ENCODE assay signal across 20 cellular contexts in the genomic region with DNA sequence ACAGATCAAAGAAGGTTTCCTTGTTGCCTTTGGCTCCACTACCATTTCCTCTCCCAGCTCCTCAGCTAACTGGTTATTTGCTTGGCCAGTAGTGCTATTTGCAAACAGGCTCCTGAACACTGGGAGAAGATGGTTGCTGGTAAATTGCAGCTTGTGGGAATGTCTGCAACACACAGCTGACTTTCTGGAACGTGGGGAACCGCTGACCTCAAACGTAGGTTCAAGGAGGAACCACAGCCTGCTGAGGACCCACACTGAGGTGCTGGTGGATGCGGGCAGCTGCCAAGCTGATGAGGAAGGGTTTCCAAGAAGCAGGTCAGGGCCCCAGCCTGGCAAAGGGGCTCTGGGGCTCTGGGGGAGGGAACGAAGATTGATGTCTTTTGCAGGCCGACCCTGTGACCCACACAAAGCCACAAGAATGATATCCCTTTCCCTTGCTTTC. TPM values are rescaled to one million over a fixed set of nuclear protein-coding genes. Genes with fewer than 3 reads are reported as not detected.
DNase-seq lines count a peak whose midpoint lies in the region; TF ChIP-seq lines count a peak whose summit lies in the region.
"Had no signal": no experiment of that assay in that cellular context is flagged by ENCODE, and none has a peak within 500 bp of the region (broad histone marks: within the 10 kb centered on the region; RNA-seq: fewer than 3 reads in every experiment).

No MANE protein-coding gene starts in this region.

- H3K4me3 Mint-ChIP-seq in nephron progenitor cell, result no peak overlapping the region
- no peak overlapping the region for H3K4me3 Mint-ChIP-seq in HFFc6
- H3K4me3 Mint-ChIP-seq: activated CD4-positive, alpha-beta T cell treated with anti-CD3 and anti-CD28 coated beads, Interleukin-2, amount 10 ng/mL, durations not matched to agents 24 days and 14 days; activated T-cell treated with anti-CD3 and anti-CD28 coated beads, Interleukin-2, amount 50 U/mL, for 72 hours; naive thymus-derived CD8-positive, alpha-beta T cell; stimulated activated naive B cell treated with anti-CD40 and anti-IgM and Interleukin-4, amounts not matched to agents 10 μg/mL and 1 μg/mL and 100 μg/mL, for 72 hours had no signal

- no peaks in the 10 kb centered on the region for H3K36me3 Mint-ChIP-seq in nephron progenitor cell (ENCODE audit: low read depth)
- no peaks in the 10 kb centered on the region for H3K36me3 Mint-ChIP-seq in HFFc6 (ENCODE audit: low read depth)
- H3K36me3 Mint-ChIP-seq: naive thymus-derived CD8-positive, alpha-beta T cell; stimulated activated naive B cell treated with anti-CD40 and anti-IgM and Interleukin-4, amounts not matched to agents 10 μg/mL and 1 μg/mL and 100 μg/mL, for 72 hours had no signal

- no peak overlapping the region for H3K4me3 ChIP-seq in MG63
- H3K4me3 ChIP-seq: sigmoid colon, upper lobe of right lung had no signal

- H3K9me3 Mint-ChIP-seq in nephron progenitor cell, result no peaks in the 10 kb centered on the region
- H3K9me3 Mint-ChIP-seq in HFFc6, result no peaks in the 10 kb centered on the region
- H3K9me3 Mint-ChIP-seq: activated CD4-positive, alpha-beta T cell treated with anti-CD3 and anti-CD28 coated beads, Interleukin-2, amount 10 ng/mL, durations not matched to agents 24 days and 14 days; activated T-cell treated with anti-CD3 and anti-CD28 coated beads, Interleukin-2, amount 50 U/mL, for 72 hours; naive thymus-derived CD8-positive, alpha-beta T cell; stimulated activated naive B cell treated with anti-CD40 and anti-IgM and Interleukin-4, amounts not matched to agents 10 μg/mL and 1 μg/mL and 100 μg/mL, for 72 hours had no signal

- H3K27ac Mint-ChIP-seq in nephron progenitor cell, result no peak overlapping the region
- H3K27ac Mint-ChIP-seq in HFFc6, result no peak overlapping the region
- H3K27ac Mint-ChIP-seq: activated CD4-positive, alpha-beta T cell treated with anti-CD3 and anti-CD28 coated beads, Interleukin-2, amount 10 ng/mL, durations not matched to agents 24 days and 14 days; activated T-cell treated with anti-CD3 and anti-CD28 coated beads, Interleukin-2, amount 50 U/mL, for 72 hours; naive thymus-derived CD8-positive, alpha-beta T cell; stimulated activated naive B cell treated with anti-CD40 and anti-IgM and Interleukin-4, amounts not matched to agents 10 μg/mL and 1 μg/mL and 100 μg/mL, for 72 hours had no signal

- DNase-seq in EH (ENCODE audit: low read depth), result peak; percentile 70
- DNase-seq in MG63, result peak; percentile 12
- peak; percentile 77 for DNase-seq in dermis blood vessel endothelial cell
- DNase-seq in nephron progenitor cell, result peak; percentile 28
- no peak for DNase-seq in midbrain (lab: John Stamatoyannopoulos, UW)
- no peak for DNase-seq in HFFc6
- no peak for DNase-seq in activated CD8-positive, alpha-beta memory T cell treated with anti-CD3 and anti-CD28 coated beads, Interleukin-2, amount 50 U/mL, for 48 hours
- DNase-seq in T-helper 9 cell, result no peak
- DNase-seq: activated CD4-positive, alpha-beta T cell treated with anti-CD3 and anti-CD28 coated beads, Interleukin-2, amount 10 ng/mL, durations not matched to agents 24 days and 14 days; activated T-cell treated with anti-CD3 and anti-CD28 coated beads, Interleukin-2, amount 50 U/mL, for 72 hours; amniotic stem cell; C1 segment of cervical spinal cord; DMS79; effector CD4-positive, alpha-beta T cell; left cardiac atrium; naive thymus-derived CD8-positive, alpha-beta T cell; sigmoid colon; stimulated activated naive B cell treated with anti-CD40 and anti-IgM and Interleukin-4, amounts not matched to agents 10 μg/mL and 1 μg/mL and 100 μg/mL, for 72 hours; T-helper 2 cell; upper lobe of right lung had no signal

- no peaks in the 10 kb centered on the region for H3K27me3 Mint-ChIP-seq in nephron progenitor cell (ENCODE audit: low read depth, poor library complexity)
- peaks cover 14% of the 10 kb centered on the region for H3K27me3 Mint-ChIP-seq in HFFc6 (ENCODE audit: insufficient read depth)

- no peaks in the 10 kb centered on the region for H3K9me3 ChIP-seq in MG63
- H3K9me3 ChIP-seq: sigmoid colon, upper lobe of right lung had no signal

- peaks cover 40% of the 10 kb centered on the region for H3K4me1 Mint-ChIP-seq in nephron progenitor cell
- peaks cover 19% of the 10 kb centered on the region for H3K4me1 Mint-ChIP-seq in HFFc6 (ENCODE audit: low read depth)
- H3K4me1 Mint-ChIP-seq: stimulated activated naive B cell treated with anti-CD40 and anti-IgM and Interleukin-4, amounts not matched to agents 10 μg/mL and 1 μg/mL and 100 μg/mL, for 72 hours had no signal

- no peaks in the 10 kb centered on the region for H3K36me3 ChIP-seq in MG63
- H3K36me3 ChIP-seq: sigmoid colon, upper lobe of right lung had no signal

- TF ChIP-seq CTCF in nephron progenitor cell (IDR thresholded peaks at IDR 0.05), result no peak
- no peak for TF ChIP-seq CTCF in HFFc6 (IDR thresholded peaks at IDR 0.05)

- no peaks in the 10 kb centered on the region for H3K27me3 ChIP-seq in MG63
- H3K27me3 ChIP-seq: sigmoid colon had no signal

RNA-seq across cellular contexts. Expression of gene GNG4, which starts 24.8 kb away (rescaled TPM):
- 6.1 and 28.7 TPM in 2 replicates for total RNA-seq in MG63 (2014; rRNA removed; shearing (Covaris generic); ENCODE audit: low replicate concordance)
- total RNA-seq in dermis blood vessel endothelial cell, result 0.17 and 1.2 TPM in 2 replicates
- total RNA-seq in HFFc6 (2021; fragmentation: NEBNext Ultra II Directional; extraction: Animal tissue kit (Norgen Biotek cat#: 25700)), result 1 to 10 TPM; 1.5 to 3.6 (median 2.9) TPM
- total RNA-seq: naive thymus-derived CD8-positive, alpha-beta T cell; upper lobe of right lung had no signal

Comparison
In these comparisons a context has a peak if more than half of its experiments do, and no peak if none do; other contexts are left out.
1. DNase-seq: peak in EH (single experiment), MG63 (single experiment), dermis blood vessel endothelial cell (single experiment) and nephron progenitor cell (single experiment); none in midbrain (single experiment), HFFc6 (single experiment), activated CD8-positive, alpha-beta memory T cell treated with anti-CD3 and anti-CD28 coated beads, Interleukin-2, amount 50 U/mL, for 48 hours (single experiment) and T-helper 9 cell (single experiment).